Comparison of ENCODE assay signal across 14 cellular contexts in the genomic region with DNA sequence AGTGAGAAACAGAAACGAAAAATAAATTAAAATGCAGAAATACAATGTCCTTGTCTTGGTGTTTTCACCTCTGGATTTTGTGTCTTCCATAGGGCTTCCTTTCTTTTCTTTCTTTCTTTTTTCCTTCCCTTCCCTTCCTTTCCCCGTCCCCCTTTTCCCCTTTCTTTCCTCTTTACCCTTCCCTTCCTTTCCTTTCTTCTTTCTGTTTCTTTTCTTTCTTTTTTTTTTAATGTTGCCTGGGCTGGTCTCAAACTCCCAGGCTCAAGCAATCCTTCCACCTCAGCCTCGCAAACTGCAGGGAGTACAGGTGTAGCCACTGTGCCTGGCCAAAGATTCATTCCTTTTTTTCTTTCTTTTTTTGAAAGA. TPM values are rescaled to one million over a fixed set of nuclear protein-coding genes. Genes with fewer than 3 reads are reported as not detected.
A peak's percentile ranks its signal among the peaks of the same experiment; 100 is the strongest.
DNase-seq lines count a peak whose midpoint lies in the region; ATAC-seq and TF ChIP-seq lines count a peak whose summit lies in the region.
"Had no signal": no experiment of that assay in that cellular context is flagged by ENCODE, and none has a peak within 500 bp of the region (broad histone marks: within the 10 kb centered on the region; RNA-seq: fewer than 3 reads in every experiment).

No MANE protein-coding gene starts in this region.

- H3K4me2 ChIP-seq in BLaER1 treated with 17β-estradiol and CSF1 and Interleukin-3, amounts not matched to agents 10 nM and 100 nM, result peak overlapping the region; percentile 21 to 71 (median 57); a peak in 20 of 22 replicates

- H3K36me3 ChIP-seq in BLaER1 treated with 17β-estradiol and CSF1 and Interleukin-3, amounts not matched to agents 10 nM and 100 nM, result no peaks in the 10 kb centered on the region; a peak in 1 of 22 replicates
- no peaks in the 10 kb centered on the region for H3K36me3 ChIP-seq in CD8-positive, alpha-beta T cell (ENCODE audit: insufficient read depth, low read length)
- H3K36me3 ChIP-seq in gastroesophageal sphincter, result peaks cover 0 to 55% of the 10 kb centered on the region in 2 donors
- H3K36me3 ChIP-seq: BE2C had no signal

- CTCF ChIA-PET in CD8-positive, alpha-beta T cell (lab: Charles Lee), result no interaction called here
- CTCF ChIA-PET in activated CD4-positive, alpha-beta memory T cell treated with anti-CD3 and anti-CD28 coated beads for 36 hours (lab: Charles Lee), result no interaction called here

- peaks cover 0 to 13% (median 0%) of the 10 kb centered on the region in 11 experiments; a peak in 3 of 22 replicates for H3K9me3 ChIP-seq in BLaER1 treated with 17β-estradiol and CSF1 and Interleukin-3, amounts not matched to agents 10 nM and 100 nM (replicated peaks in 1 of 11)
- no peaks in the 10 kb centered on the region for H3K9me3 ChIP-seq in CD8-positive, alpha-beta T cell (ENCODE audit: low read length)
- no peaks in the 10 kb centered on the region for H3K9me3 ChIP-seq in gastroesophageal sphincter
- H3K9me3 ChIP-seq: BE2C, left lung, sigmoid colon had no signal

- H4K20me1 ChIP-seq in BLaER1 treated with 17β-estradiol and CSF1 and Interleukin-3, amounts not matched to agents 10 nM and 100 nM, result peaks cover 0 to 4% (median 0%) of the 10 kb centered on the region in 11 experiments; a peak in 1 of 22 replicates

- peaks cover 16% of the 10 kb centered on the region for H3K36me3 Mint-ChIP-seq in CD8-positive, alpha-beta T cell
- no peaks in the 10 kb centered on the region for H3K36me3 Mint-ChIP-seq in activated CD4-positive, alpha-beta memory T cell treated with anti-CD3 and anti-CD28 coated beads for 36 hours
- H3K36me3 Mint-ChIP-seq in naive B cell, result peaks cover 0 to 5% of the 10 kb centered on the region in 2 donors

- peak overlapping the region in 2 of 11 experiments; percentile 16 to 54; a peak in 2 of 22 replicates for H3K9ac ChIP-seq in BLaER1 treated with 17β-estradiol and CSF1 and Interleukin-3, amounts not matched to agents 10 nM and 100 nM

- no peak for TF ChIP-seq POLR2A in gastroesophageal sphincter (IDR thresholded peaks at IDR 0.05)

- intact Hi-C loops in CD8-positive, alpha-beta T cell (cut with DNase I, micrococcal nuclease), result no loop called here
- intact Hi-C loops in activated CD4-positive, alpha-beta memory T cell treated with anti-CD3 and anti-CD28 coated beads for 36 hours (cut with micrococcal nuclease), result no loop called here

- H3K27me3 ChIP-seq in BLaER1 treated with 17β-estradiol and CSF1 and Interleukin-3, amounts not matched to agents 10 nM and 100 nM, result peaks cover 0 to 4% (median 0%) of the 10 kb centered on the region in 11 experiments; a peak in 2 of 22 replicates
- H3K27me3 ChIP-seq in CD8-positive, alpha-beta T cell (ENCODE audit: insufficient read depth, low read length), result no peaks in the 10 kb centered on the region
- H3K27me3 ChIP-seq in gastroesophageal sphincter, result no peaks in the 10 kb centered on the region
- H3K27me3 ChIP-seq: BE2C, left lung, sigmoid colon had no signal

- no peak for TF ChIP-seq EP300 in gastroesophageal sphincter (IDR thresholded peaks at IDR 0.05)

- peaks cover 46% of the 10 kb centered on the region for H3K4me1 Mint-ChIP-seq in CD8-positive, alpha-beta T cell (ENCODE audit: low read depth)
- H3K4me1 Mint-ChIP-seq in activated CD4-positive, alpha-beta memory T cell treated with anti-CD3 and anti-CD28 coated beads for 36 hours (ENCODE audit: low read depth), result peaks cover 35% of the 10 kb centered on the region
- H3K4me1 Mint-ChIP-seq in naive B cell, result peaks cover 27 to 43% (median 28%) of the 10 kb centered on the region in 3 donors

- H3K4me1 ChIP-seq in BLaER1 treated with 17β-estradiol and CSF1 and Interleukin-3, amounts not matched to agents 10 nM and 100 nM, result peaks cover 24 to 40% (median 30%) of the 10 kb centered on the region in 10 experiments
- H3K4me1 ChIP-seq in CD8-positive, alpha-beta T cell (ENCODE audit: insufficient read depth, low read length), result peaks cover 53% of the 10 kb centered on the region
- no peaks in the 10 kb centered on the region for H3K4me1 ChIP-seq in gastroesophageal sphincter
- H3K4me1 ChIP-seq: BE2C, left lung, sigmoid colon had no signal

- 72 to 87% methylated on average over 2 to 3 of the region's 3 CpGs for whole genome bisulfite sequencing in gastroesophageal sphincter (ENCODE audit: low coverage in 1 of 2), 2 donors

- peak overlapping the region; percentile 86 for H3K27ac Mint-ChIP-seq in CD8-positive, alpha-beta T cell
- H3K27ac Mint-ChIP-seq in activated CD4-positive, alpha-beta memory T cell treated with anti-CD3 and anti-CD28 coated beads for 36 hours, result peak overlapping the region; percentile 35
- peak overlapping the region; percentile 81 to 95 (median 92) for H3K27ac Mint-ChIP-seq in naive B cell

- no peak overlapping the region for H3K27ac ChIP-seq in BLaER1 treated with 17β-estradiol and CSF1 and Interleukin-3, amounts not matched to agents 10 nM and 100 nM
- H3K27ac ChIP-seq in CD8-positive, alpha-beta T cell (ENCODE audit: low read depth, low read length), result peak overlapping the region; percentile 31
- no peak overlapping the region for H3K27ac ChIP-seq in gastroesophageal sphincter
- H3K27ac ChIP-seq in substantia nigra (ENCODE audit: low read depth, low read length, poor library complexity, severe bottlenecking), result no peak overlapping the region
- H3K27ac ChIP-seq: left lung, sigmoid colon had no signal

- ATAC-seq in CD8-positive, alpha-beta T cell, result no peak
- ATAC-seq in naive B cell (ENCODE audit: low read depth in 2 of 2), result no peak
- ATAC-seq in gastroesophageal sphincter, result no peak
- ATAC-seq in GM18909 (IDR thresholded peaks at IDR 0.05; ENCODE audit: poor library complexity, unreplicated experiment), result no peak
- ATAC-seq: left lung had no signal

- peak overlapping the region; percentile 72 for H3K4me3 Mint-ChIP-seq in CD8-positive, alpha-beta T cell
- H3K4me3 Mint-ChIP-seq in activated CD4-positive, alpha-beta memory T cell treated with anti-CD3 and anti-CD28 coated beads for 36 hours, result no peak overlapping the region
- H3K4me3 Mint-ChIP-seq in naive B cell, result peak overlapping the region; percentile 52 to 85 (median 76)

- H3K9me3 Mint-ChIP-seq in CD8-positive, alpha-beta T cell, result no peaks in the 10 kb centered on the region
- no peaks in the 10 kb centered on the region for H3K9me3 Mint-ChIP-seq in activated CD4-positive, alpha-beta memory T cell treated with anti-CD3 and anti-CD28 coated beads for 36 hours
- H3K9me3 Mint-ChIP-seq in naive B cell, result peaks cover 0 to 2% (median 0%) of the 10 kb centered on the region in 7 donors

- DNase-seq in CD8-positive, alpha-beta T cell, result no peak
- no peak for DNase-seq in activated CD4-positive, alpha-beta memory T cell treated with anti-CD3 and anti-CD28 coated beads for 36 hours
- DNase-seq in naive B cell, result no peak
- no peak for DNase-seq in substantia nigra (lab: John Stamatoyannopoulos, UW)
- DNase-seq: BE2C; KG1; left lung; NCI-H2171; NCI-H748 treated with DMSO at 0.1 percent for 48 hours; sigmoid colon; stimulated activated CD4-positive, alpha-beta T cell treated with anti-CD3 and anti-CD28 coated beads, Interleukin-1b, Interleukin-23, amount 100 ng/mL, for 48 hours had no signal

- H3K27me3 Mint-ChIP-seq in CD8-positive, alpha-beta T cell (ENCODE audit: low read depth), result no peaks in the 10 kb centered on the region
- H3K27me3 Mint-ChIP-seq in activated CD4-positive, alpha-beta memory T cell treated with anti-CD3 and anti-CD28 coated beads for 36 hours, result no peaks in the 10 kb centered on the region
- H3K27me3 Mint-ChIP-seq in naive B cell, result no peaks in the 10 kb centered on the region

- no peak for TF ChIP-seq CTCF in CD8-positive, alpha-beta T cell (IDR thresholded peaks at IDR 0.05)
- TF ChIP-seq CTCF in gastroesophageal sphincter (IDR thresholded peaks at IDR 0.05), result no peak

- POLR2A ChIA-PET in CD8-positive, alpha-beta T cell (lab: Charles Lee), result interaction anchor here (0.7 kb wide), 1 partner anchor 10 kb away, joined by 3 read pairs; no protein-coding TSS in a partner anchor
- POLR2A ChIA-PET in activated CD4-positive, alpha-beta memory T cell treated with anti-CD3 and anti-CD28 coated beads for 36 hours (lab: Charles Lee), result no interaction called here

- no peak overlapping the region for H3K4me3 ChIP-seq in BLaER1 treated with 17β-estradiol and CSF1 and Interleukin-3, amounts not matched to agents 10 nM and 100 nM
- H3K4me3 ChIP-seq in CD8-positive, alpha-beta T cell (ENCODE audit: low read depth, low read length), result peak overlapping the region; percentile 20
- no peak overlapping the region for H3K4me3 ChIP-seq in gastroesophageal sphincter
- H3K4me3 ChIP-seq: left lung, sigmoid colon had no signal

RNA-seq across cellular contexts. Expression of a gene that starts 8.8 kb away (rescaled TPM):
- total RNA-seq in CD8-positive, alpha-beta T cell, result 1 to 10 TPM; 4.2 to 4.8 TPM
- 1 to 10 TPM in 1 of 2 experiments, under 1 TPM in 1; 0.99 to 1.2 TPM for total RNA-seq in activated CD4-positive, alpha-beta memory T cell treated with anti-CD3 and anti-CD28 coated beads for 36 hours
- 1 to 10 TPM; 1.1 to 4.0 (median 1.7) TPM for polyA plus RNA-seq in naive B cell (ENCODE audit: low read depth in 6 of 6)
- 10 to 100 TPM; 12.9 to 32.3 (median 19.4) TPM for total RNA-seq in gastroesophageal sphincter

RNA-seq across cellular contexts. Expression of a gene that starts 12.9 kb away (rescaled TPM):
- total RNA-seq in CD8-positive, alpha-beta T cell, result 10 to 100 TPM; 49.3 to 49.5 TPM
- total RNA-seq in activated CD4-positive, alpha-beta memory T cell treated with anti-CD3 and anti-CD28 coated beads for 36 hours, result 10 to 100 TPM; 19.7 to 21.7 TPM
- 1 to 10 TPM in 5 of 6 donors, under 1 TPM in 1; 0.97 to 5.7 (median 1.8) TPM for polyA plus RNA-seq in naive B cell (ENCODE audit: low read depth in 6 of 6)
- total RNA-seq in gastroesophageal sphincter, result 10 to 100 TPM; 21.9 to 32.8 (median 26.0) TPM

RNA-seq across cellular contexts. Expression of a gene that starts 34.4 kb away (rescaled TPM):
- 10 to 100 TPM; 48.8 to 52.3 TPM for total RNA-seq in CD8-positive, alpha-beta T cell
- total RNA-seq in activated CD4-positive, alpha-beta memory T cell treated with anti-CD3 and anti-CD28 coated beads for 36 hours, result 10 to 100 TPM; 25.9 to 27.5 TPM
- polyA plus RNA-seq in naive B cell (ENCODE audit: low read depth in 6 of 6), result 10 to 100 TPM; 27.1 to 47.7 (median 34.4) TPM
- 10 to 100 TPM; 25.6 to 34.5 (median 32.5) TPM for total RNA-seq in gastroesophageal sphincter

RNA-seq across cellular contexts. Expression of a gene that starts 47.0 kb away (rescaled TPM):
- total RNA-seq in CD8-positive, alpha-beta T cell, result 10 to 100 TPM; 35.6 to 37.0 TPM
- total RNA-seq in activated CD4-positive, alpha-beta memory T cell treated with anti-CD3 and anti-CD28 coated beads for 36 hours, result 10 to 100 TPM; 31.7 to 44.4 TPM
- 10 to 100 TPM; 77.9 to 97.7 (median 81.4) TPM for polyA plus RNA-seq in naive B cell (ENCODE audit: low read depth in 6 of 6)
- 10 to 100 TPM; 54.6 to 63.8 (median 58.8) TPM for total RNA-seq in gastroesophageal sphincter

Comparison
In these comparisons a context has a peak if more than half of its experiments do, and no peak if none do; other contexts are left out.
1. H3K27ac Mint-ChIP-seq: peak in every context shown above with its lines; median percentile 92 in naive B cell; 86 in CD8-positive, alpha-beta T cell; 35 in activated CD4-positive, alpha-beta memory T cell treated with anti-CD3 and anti-CD28 coated beads for 36 hours.